Comparison of ENCODE assay signal across 11 cellular contexts in genomic region chr4:175657571-175657970, GRCh38.
"Had no signal": no experiment of that assay in that cellular context is flagged by ENCODE, and none has a peak within 500 bp of the region (broad histone marks: within the 10 kb centered on the region; RNA-seq: fewer than 3 reads in every experiment).

No MANE protein-coding gene starts in this region.

- H3K27ac ChIP-seq: breast epithelium, esophagus muscularis mucosa, sigmoid colon had no signal

- H3K27me3 ChIP-seq: breast epithelium, dorsolateral prefrontal cortex, esophagus muscularis mucosa, sigmoid colon had no signal

- H3K36me3 ChIP-seq: breast epithelium, esophagus muscularis mucosa, sigmoid colon had no signal

- H3K9me3 ChIP-seq: breast epithelium, esophagus muscularis mucosa, sigmoid colon had no signal

- H3K4me3 ChIP-seq: breast epithelium, dorsolateral prefrontal cortex, esophagus muscularis mucosa, sigmoid colon had no signal

- DNase-seq: activated CD4-positive, alpha-beta T cell treated with anti-CD3 and anti-CD28 coated beads, Interleukin-2, amount 50 U/mL, for 1 hour; amygdala; dorsolateral prefrontal cortex; head of caudate nucleus; naive thymus-derived CD8-positive, alpha-beta T cell; posterior cingulate gyrus; sigmoid colon; stimulated activated CD4-positive, alpha-beta T cell treated with anti-CD3 and anti-CD28 coated beads, Interleukin-2, amount 100 ng/mL, for 48 hours; stimulated activated naive CD4-positive, alpha-beta T cell treated with Interleukin-2 at 50 U/mL for 16 hours had no signal

- ATAC-seq: naive thymus-derived CD8-positive, alpha-beta T cell had no signal

- H3K4me1 ChIP-seq: breast epithelium, sigmoid colon had no signal
